In genomic region chr3:196322-197153, GRCh38 we compare ENCODE assay signal across 8 cellular contexts. TPM values are rescaled to one million over a fixed set of nuclear protein-coding genes. Genes with fewer than 3 reads are reported as not detected.
A peak's percentile ranks its signal among the peaks of the same experiment; 100 is the strongest.
DNase-seq lines count a peak whose midpoint lies in the region; ATAC-seq and TF ChIP-seq lines count a peak whose summit lies in the region.

A gene with protein sequence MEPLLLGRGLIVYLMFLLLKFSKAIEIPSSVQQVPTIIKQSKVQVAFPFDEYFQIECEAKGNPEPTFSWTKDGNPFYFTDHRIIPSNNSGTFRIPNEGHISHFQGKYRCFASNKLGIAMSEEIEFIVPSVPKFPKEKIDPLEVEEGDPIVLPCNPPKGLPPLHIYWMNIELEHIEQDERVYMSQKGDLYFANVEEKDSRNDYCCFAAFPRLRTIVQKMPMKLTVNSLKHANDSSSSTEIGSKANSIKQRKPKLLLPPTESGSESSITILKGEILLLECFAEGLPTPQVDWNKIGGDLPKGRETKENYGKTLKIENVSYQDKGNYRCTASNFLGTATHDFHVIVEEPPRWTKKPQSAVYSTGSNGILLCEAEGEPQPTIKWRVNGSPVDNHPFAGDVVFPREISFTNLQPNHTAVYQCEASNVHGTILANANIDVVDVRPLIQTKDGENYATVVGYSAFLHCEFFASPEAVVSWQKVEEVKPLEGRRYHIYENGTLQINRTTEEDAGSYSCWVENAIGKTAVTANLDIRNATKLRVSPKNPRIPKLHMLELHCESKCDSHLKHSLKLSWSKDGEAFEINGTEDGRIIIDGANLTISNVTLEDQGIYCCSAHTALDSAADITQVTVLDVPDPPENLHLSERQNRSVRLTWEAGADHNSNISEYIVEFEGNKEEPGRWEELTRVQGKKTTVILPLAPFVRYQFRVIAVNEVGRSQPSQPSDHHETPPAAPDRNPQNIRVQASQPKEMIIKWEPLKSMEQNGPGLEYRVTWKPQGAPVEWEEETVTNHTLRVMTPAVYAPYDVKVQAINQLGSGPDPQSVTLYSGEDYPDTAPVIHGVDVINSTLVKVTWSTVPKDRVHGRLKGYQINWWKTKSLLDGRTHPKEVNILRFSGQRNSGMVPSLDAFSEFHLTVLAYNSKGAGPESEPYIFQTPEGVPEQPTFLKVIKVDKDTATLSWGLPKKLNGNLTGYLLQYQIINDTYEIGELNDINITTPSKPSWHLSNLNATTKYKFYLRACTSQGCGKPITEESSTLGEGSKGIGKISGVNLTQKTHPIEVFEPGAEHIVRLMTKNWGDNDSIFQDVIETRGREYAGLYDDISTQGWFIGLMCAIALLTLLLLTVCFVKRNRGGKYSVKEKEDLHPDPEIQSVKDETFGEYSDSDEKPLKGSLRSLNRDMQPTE (N-terminal part only) (plus strand): TSS chr3:196763. CDS start chr3:319777, 123,014 bp downstream.

- DNase-seq in COLO668 (lab: John Stamatoyannopoulos, UW; ENCODE audit: unreplicated experiment), result peak; percentile 18
- DNase-seq in dorsolateral prefrontal cortex, result peak in 9 of 10 donors; percentile 20 to 65 (median 54)
- no peak for DNase-seq in naive thymus-derived CD4-positive, alpha-beta T cell
- DNase-seq in ureter (ENCODE audit: low spot score), result no peak
- no peak for DNase-seq in NOMO-1 treated with DMSO at 0.1 percent for 48 hours (lab: John Stamatoyannopoulos, UW; ENCODE audit: unreplicated experiment)
- no peak for DNase-seq in GM19240 (ENCODE audit: insufficient read length, low spot score)

- H3K4me1 Mint-ChIP-seq in naive thymus-derived CD4-positive, alpha-beta T cell, result peaks cover 0 to 6% (median 6%) of the 10 kb centered on the region in 7 donors

- peaks cover 0 to 5% (median 3%) of the 10 kb centered on the region in 5 donors for H3K36me3 Mint-ChIP-seq in naive thymus-derived CD4-positive, alpha-beta T cell

- peak within 1 kb of the TSS in 8 of 10 donors; percentile 5 to 77 (median 40) for H3K4me3 Mint-ChIP-seq in naive thymus-derived CD4-positive, alpha-beta T cell

- H3K4me1 ChIP-seq in naive thymus-derived CD4-positive, alpha-beta T cell (ENCODE audit: control insufficient read depth in 2 of 2, insufficient read depth in 2 of 2, low read length in 2 of 2), result no peaks in the 10 kb centered on the region

- peaks cover 22 to 53% (median 39%) of the 10 kb centered on the region in 5 donors for H3K27me3 Mint-ChIP-seq in naive thymus-derived CD4-positive, alpha-beta T cell

- POLR2A ChIA-PET in naive thymus-derived CD4-positive, alpha-beta T cell (lab: Charles Lee), result no interaction called here

- peak within 1 kb of the TSS in 58 of 59 donors; percentile 36 to 97 (median 88) for H3K27ac ChIP-seq in dorsolateral prefrontal cortex
- H3K27ac ChIP-seq in naive thymus-derived CD4-positive, alpha-beta T cell (ENCODE audit: low read depth, low read length), result no peak within 1 kb of the TSS

- H3K27ac Mint-ChIP-seq in naive thymus-derived CD4-positive, alpha-beta T cell, result peak within 1 kb of the TSS in 1 of 9 donors; percentile 66

- peak within 1 kb of the TSS; percentile 34 to 84 (median 70) for H3K4me3 ChIP-seq in dorsolateral prefrontal cortex
- no peak within 1 kb of the TSS for H3K4me3 ChIP-seq in naive thymus-derived CD4-positive, alpha-beta T cell (ENCODE audit: low read length)

- ATAC-seq in HG03354 (IDR thresholded peaks at IDR 0.05; ENCODE audit: poor library complexity, severe bottlenecking, unreplicated experiment) (peak; percentile 27), GM21529 (IDR thresholded peaks at IDR 0.05; ENCODE audit: unreplicated experiment) (no peak)
- ATAC-seq in naive thymus-derived CD4-positive, alpha-beta T cell, result no peak

- peaks cover 0 to 56% (median 7%) of the 10 kb centered on the region in 45 donors for H3K27me3 ChIP-seq in dorsolateral prefrontal cortex
- no peaks in the 10 kb centered on the region for H3K27me3 ChIP-seq in naive thymus-derived CD4-positive, alpha-beta T cell (ENCODE audit: control insufficient read depth in 2 of 2, insufficient read depth in 2 of 2, low read length in 2 of 2)

- CTCF ChIA-PET in naive thymus-derived CD4-positive, alpha-beta T cell (lab: Charles Lee), result no interaction called here

- no peaks in the 10 kb centered on the region for H3K36me3 ChIP-seq in naive thymus-derived CD4-positive, alpha-beta T cell (ENCODE audit: control insufficient read depth in 2 of 3, insufficient read depth in 3 of 3, low read length in 3 of 3)

- H3K9me3 ChIP-seq in naive thymus-derived CD4-positive, alpha-beta T cell (ENCODE audit: control insufficient read depth in 2 of 3, low read length in 3 of 3), result no peaks in the 10 kb centered on the region

- TF ChIP-seq CTCF in dorsolateral prefrontal cortex (IDR thresholded peaks at IDR 0.05 in 54 of 56, conservative IDR thresholded peaks at IDR 0.05 in 2 of 56; ENCODE audit: low read depth in 1 of 56, partially characterized antibody in 56 of 56), result no peak

- intact Hi-C loops in dorsolateral prefrontal cortex (cut with DNase I), result loop anchor here in 1 of 2 donors (5.0 kb wide), 1 partner anchor 156 kb away; no protein-coding TSS in a partner anchor
- intact Hi-C loops in naive thymus-derived CD4-positive, alpha-beta T cell (cut with micrococcal nuclease), result no loop called here

- H3K9me3 Mint-ChIP-seq in naive thymus-derived CD4-positive, alpha-beta T cell, result peaks cover 0 to 9% (median 4%) of the 10 kb centered on the region in 11 donors

RNA-seq across cellular contexts. Expression of the gene that starts here (rescaled TPM):
- total RNA-seq in dorsolateral prefrontal cortex (100 to 1,000 TPM; 103 to 415 (median 260) TPM), ureter (5.5 TPM)
- total RNA-seq in naive thymus-derived CD4-positive, alpha-beta T cell, result not detected
- not detected for polyA plus RNA-seq in naive thymus-derived CD4-positive, alpha-beta T cell

Comparison
In these comparisons a context has a peak if more than half of its experiments do, and no peak if none do; other contexts are left out.
1. RNA of the gene that starts here (total RNA-seq): 103 to 415 TPM in dorsolateral prefrontal cortex; 5.5 TPM in ureter (single experiment) and not detected in naive thymus-derived CD4-positive, alpha-beta T cell; every median in the first group is over 10 times any median in the second.
2. DNase-seq: peak in COLO668 (single experiment) and dorsolateral prefrontal cortex (9 of 10); none in naive thymus-derived CD4-positive, alpha-beta T cell (0 of 9), ureter (single experiment), NOMO-1 treated with DMSO at 0.1 percent for 48 hours (single experiment) and GM19240 (single experiment).